In the genomic region with DNA sequence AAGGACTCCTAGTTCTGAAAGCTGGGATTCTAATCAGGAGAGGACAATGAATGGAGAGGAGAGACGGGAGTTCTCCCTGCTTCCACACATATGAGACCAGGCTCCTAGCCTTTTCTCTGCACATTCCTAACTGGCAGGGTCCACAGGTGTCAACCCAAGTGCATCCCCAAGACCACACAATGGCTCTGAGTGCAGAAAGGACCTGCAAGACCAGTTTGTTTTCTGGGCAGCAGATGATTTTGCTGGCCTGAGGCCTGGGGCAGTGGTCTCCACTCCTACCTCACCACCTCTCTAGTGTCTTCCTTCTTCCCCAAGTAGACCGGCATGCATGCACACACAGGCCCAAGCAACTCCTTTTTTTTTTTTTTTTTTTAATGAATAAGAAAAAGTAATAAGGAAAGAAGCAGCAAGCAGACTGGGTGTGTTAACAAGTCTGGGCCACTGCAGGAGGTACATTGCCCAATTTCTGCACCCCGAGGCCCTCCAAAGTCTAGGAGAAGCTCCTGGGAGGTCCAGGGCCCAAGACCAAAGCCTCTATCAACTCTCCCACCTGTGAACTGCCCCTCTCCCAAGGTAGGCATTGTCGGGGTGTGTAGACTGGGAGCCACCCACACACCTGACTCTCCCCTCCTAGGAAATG, we compare ENCODE assay signal across 1 cellular context.
TF ChIP-seq lines count a peak whose summit lies in the region.

No MANE protein-coding gene starts in this region.

TF ChIP-seq in IMR-90, 13 proteins besides CTCF, POLR2A, EP300 and RAD21 (continued from another document):
- no peak for TF ChIP-seq MAZ (IDR thresholded peaks at IDR 0.05; ENCODE audit: borderline replicate concordance, low read depth, low read length)
